ENCODE assay signal across 12 cellular contexts in the genomic region with DNA sequence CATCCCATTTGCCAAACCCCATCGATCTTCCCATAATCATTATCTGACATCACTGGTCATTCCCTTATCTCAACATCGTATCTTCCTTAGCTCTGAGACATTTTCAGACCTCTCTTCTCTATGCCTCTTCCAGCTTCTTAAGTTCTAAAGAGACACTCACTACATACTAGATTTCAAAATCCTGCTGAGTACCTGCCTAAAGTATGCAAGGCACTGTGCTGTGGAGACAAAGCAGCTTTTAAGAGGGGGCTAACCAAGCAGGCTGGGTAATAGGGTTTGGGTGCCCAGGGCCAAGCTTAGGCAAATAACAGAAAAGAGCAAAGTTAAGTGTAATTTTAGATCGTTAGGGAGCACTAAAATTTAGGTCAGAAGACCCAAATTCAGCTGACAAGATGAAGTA. TPM values are rescaled to one million over a fixed set of nuclear protein-coding genes. Genes with fewer than 3 reads are reported as not detected.
DNase-seq lines count a peak whose midpoint lies in the region; ATAC-seq, FAIRE-seq and TF ChIP-seq lines count a peak whose summit lies in the region.
"Had no signal": no experiment of that assay in that cellular context is flagged by ENCODE, and none has a peak within 500 bp of the region (broad histone marks: within the 10 kb centered on the region; RNA-seq: fewer than 3 reads in every experiment).

No MANE protein-coding gene starts in this region.

- no peak overlapping the region for H3K9ac ChIP-seq in keratinocyte (ENCODE audit: control insufficient read depth, extremely low read depth, insufficient read depth, low read length)

- no peaks in the 10 kb centered on the region for H3K27me3 ChIP-seq in AG04450 (ENCODE audit: control insufficient read depth, insufficient read depth, low read length)
- no peaks in the 10 kb centered on the region for H3K27me3 ChIP-seq in keratinocyte (ENCODE audit: control insufficient read depth, extremely low read depth, insufficient read depth, low read length)

- ATAC-seq in GM19023 (IDR thresholded peaks at IDR 0.05; ENCODE audit: unreplicated experiment) = no peak

- no peak for FAIRE-seq in keratinocyte (lab: Jason Lieb, UNC)

- H2AFZ ChIP-seq in keratinocyte (ENCODE audit: control insufficient read depth, low read length) = no peak overlapping the region

- H3K4me3 ChIP-seq in AG04450 (ENCODE audit: low read depth, low read length) (no peak overlapping the region), astrocyte of the spinal cord (ENCODE audit: low read depth, low read length) (no peak overlapping the region), keratinocyte (ENCODE audit: control insufficient read depth in 2 of 3, extremely low read depth in 1 of 3, insufficient read depth in 2 of 3, low read depth in 1 of 3, low read length in 3 of 3) (no peak overlapping the region)

- H3K9me1 ChIP-seq in keratinocyte (ENCODE audit: control insufficient read depth, extremely low read depth, insufficient read depth, low read length) = peaks cover 5% of the 10 kb centered on the region

- POLR2A ChIA-PET in AG04450 (lab: Yijun Ruan, JAX) = no interaction called here

- CTCF ChIA-PET in AG04450 (lab: Charles Lee) = interaction anchor here (1.2 kb wide), 1 partner anchor 141 kb away, joined by 3 read pairs; no protein-coding TSS in a partner anchor

- H3K4me2 ChIP-seq in keratinocyte (ENCODE audit: control insufficient read depth, extremely low read depth, insufficient read depth, low read depth, low read length) = peak overlapping the region; percentile 4

- peak overlapping the region; percentile 40 for H3K27ac ChIP-seq in AG04450 (ENCODE audit: low read depth, low read length)
- H3K27ac ChIP-seq in keratinocyte (ENCODE audit: control insufficient read depth, insufficient read depth, low read length) = no peak overlapping the region

- no peak for DNase-seq in AG04450 (ENCODE audit: low read depth, low spot score)
- DNase-seq in EL = peak; percentile 74
- DNase-seq in astrocyte of the spinal cord (ENCODE audit: low read depth, low spot score) = peak; percentile 18
- no peak for DNase-seq in keratinocyte (ENCODE audit: low read depth, low spot score)
- DNase-seq in Ammon's horn (ENCODE audit: low spot score) = no peak
- no peak for DNase-seq in KG1 (lab: John Stamatoyannopoulos, UW)
- no peak for DNase-seq in NCI-H146 treated with DMSO at 0.1 percent for 48 hours (lab: John Stamatoyannopoulos, UW; ENCODE audit: unreplicated experiment)
- DNase-seq: activated CD4-positive, CD25-positive, alpha-beta regulatory T cell treated with anti-CD3 and anti-CD28 coated beads, Interleukin-2, amount 50 U/mL, for 72 hours; caudate nucleus; erythroblast; Kasumi-1 had no signal

- dilution Hi-C loops in keratinocyte (cut with MboI; ENCODE audit: extremely low pct_ligation_motif_present, low sequenced_read_pairs) = no loop called here

- H3K79me2 ChIP-seq in keratinocyte (ENCODE audit: control insufficient read depth, insufficient read depth, low read length) = peaks cover 46% of the 10 kb centered on the region

- TF ChIP-seq CTCF in AG04450 (IDR thresholded peaks at IDR 0.05; ENCODE audit: low read depth, low read length) = no peak
- no peak for TF ChIP-seq CTCF in astrocyte of the spinal cord (IDR thresholded peaks at IDR 0.05; ENCODE audit: low read depth, low read length)
- no peak for TF ChIP-seq CTCF in keratinocyte (optimal IDR thresholded peaks at IDR 0.05 in 1 of 3, IDR thresholded peaks at IDR 0.05 in 1 of 3, conservative IDR thresholded peaks at IDR 0.05 in 1 of 3; ENCODE audit: extremely low read depth in 1 of 3, insufficient read depth in 2 of 3, low read length in 3 of 3)

- peaks cover 0 to 4% of the 10 kb centered on the region in 2 experiments for H3K36me3 ChIP-seq in keratinocyte (ENCODE audit: control insufficient read depth in 2 of 2, extremely low read depth in 1 of 2, insufficient read depth in 2 of 2, low read length in 2 of 2)

- in situ Hi-C loops in astrocyte of the spinal cord (cut with HindIII; ENCODE audit: low sequenced_read_pairs) = no loop called here

- H4K20me1 ChIP-seq in keratinocyte (ENCODE audit: control insufficient read depth, extremely low read depth, insufficient read depth, low read length) = peaks cover 2% of the 10 kb centered on the region

- H3K9me3 ChIP-seq in AG04450 (ENCODE audit: control insufficient read depth, insufficient read depth, low read length) (no peaks in the 10 kb centered on the region; the same call in 1 of the 2 replicates), keratinocyte (ENCODE audit: control insufficient read depth, low read depth, low read length) (no peaks in the 10 kb centered on the region)

- peaks cover 29% of the 10 kb centered on the region for H3K4me1 ChIP-seq in keratinocyte (ENCODE audit: control insufficient read depth, extremely low read depth, insufficient read depth, low read length)

RNA-seq across cellular contexts. Expression of gene POMP, which starts 3.4 kb away (rescaled TPM):
- 89.6 and 117 TPM in 2 replicates for polyA plus RNA-seq in AG04450 (2011; rRNA removed)
- 31.7 and 52.7 TPM in 2 replicates for polyA minus RNA-seq in AG04450 (2011; rRNA and poly(A)+ RNA removed)
- polyA plus RNA-seq in keratinocyte = 67.6 to 136 TPM (median 98.9 TPM) in 3 replicates
- polyA plus RNA-seq in keratinocyte (2011; ENCODE audit: low read depth) = 18.6 TPM
- polyA plus RNA-seq in keratinocyte (2011; cell fraction: cytosol; rRNA removed) = 65.9 and 118 TPM in 2 replicates
- 26.0 and 47.9 TPM in 2 replicates for polyA plus RNA-seq in keratinocyte (2011; cell fraction: nucleus; rRNA removed)
- 116 and 188 TPM in 2 replicates for polyA plus RNA-seq in keratinocyte (2012; ENCODE audit: low replicate concordance)
- 7.4 to 79.3 TPM (median 28.0 TPM) in 3 replicates for polyA minus RNA-seq in keratinocyte
- 50.5 TPM for polyA minus RNA-seq in keratinocyte (2011; cell fraction: cytosol; rRNA and poly(A)+ RNA removed)
- 12.8 and 20.5 TPM in 2 replicates for polyA minus RNA-seq in keratinocyte (2011; cell fraction: nucleus; rRNA and poly(A)+ RNA removed)

Comparison
In these comparisons a context has a peak if more than half of its experiments do, and no peak if none do; other contexts are left out.
1. DNase-seq: peak in EL (single experiment) and astrocyte of the spinal cord (single experiment); none in AG04450 (single experiment), keratinocyte (single experiment), Ammon's horn (single experiment), KG1 (single experiment) and NCI-H146 treated with DMSO at 0.1 percent for 48 hours (single experiment).